Comparison of ENCODE assay signal across 9 cellular contexts in the genomic region with DNA sequence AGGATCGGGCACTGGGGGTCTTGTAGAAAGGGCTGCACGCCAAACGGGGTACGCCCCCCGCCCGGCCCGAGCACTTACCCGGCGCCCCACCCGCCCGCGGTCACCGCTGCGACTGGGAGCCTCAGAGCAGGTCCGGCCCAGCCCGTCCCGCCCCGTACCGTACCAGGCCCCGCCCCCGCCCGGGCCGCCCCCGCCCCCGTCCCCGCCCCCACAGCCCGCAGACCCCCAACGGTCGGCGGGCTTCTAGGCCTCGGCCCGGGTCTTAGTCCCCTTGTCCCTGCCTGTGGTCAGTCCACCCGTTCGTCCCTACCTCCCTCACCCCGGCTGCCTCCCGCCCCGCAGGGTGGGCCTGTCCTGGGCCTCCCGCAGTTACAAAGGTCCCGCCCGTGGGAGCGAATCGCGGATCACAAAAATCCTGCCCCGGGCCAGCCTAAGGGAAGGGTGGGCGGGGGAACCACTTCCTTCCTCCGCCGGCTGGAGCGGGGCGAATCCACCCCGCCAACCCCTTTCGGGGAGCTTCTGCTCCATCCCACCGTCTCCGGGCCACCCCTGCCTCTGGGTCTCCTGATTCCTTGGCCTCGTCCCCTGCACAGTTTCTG. TPM values are rescaled to one million over a fixed set of nuclear protein-coding genes. Genes with fewer than 3 reads are reported as not detected.
DNase-seq lines count a peak whose midpoint lies in the region; ATAC-seq, FAIRE-seq and TF ChIP-seq lines count a peak whose summit lies in the region.
"Had no signal": no experiment of that assay in that cellular context is flagged by ENCODE, and none has a peak within 500 bp of the region (broad histone marks: within the 10 kb centered on the region; RNA-seq: fewer than 3 reads in every experiment).

A gene with protein sequence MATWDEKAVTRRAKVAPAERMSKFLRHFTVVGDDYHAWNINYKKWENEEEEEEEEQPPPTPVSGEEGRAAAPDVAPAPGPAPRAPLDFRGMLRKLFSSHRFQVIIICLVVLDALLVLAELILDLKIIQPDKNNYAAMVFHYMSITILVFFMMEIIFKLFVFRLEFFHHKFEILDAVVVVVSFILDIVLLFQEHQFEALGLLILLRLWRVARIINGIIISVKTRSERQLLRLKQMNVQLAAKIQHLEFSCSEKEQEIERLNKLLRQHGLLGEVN (minus strand): TSS at position 114 of the 599 bp plus-strand sequence. CDS start 5,870 bp downstream, outside the sequence.

- H3K27me3 ChIP-seq in endothelial cell of umbilical vein (ENCODE audit: control insufficient read depth in 2 of 2, insufficient read depth in 2 of 2, low read length in 2 of 2) (peaks cover 0 to 3% of the 10 kb centered on the region in 2 experiments), muscle layer of colon (ENCODE audit: control insufficient read depth in 1 of 2, insufficient read depth in 2 of 2, low read length in 2 of 2) (no peaks in the 10 kb centered on the region), subcutaneous abdominal adipose tissue (ENCODE audit: control insufficient read depth in 5 of 5, insufficient read depth in 4 of 5, low read length in 5 of 5) (peaks cover 0 to 3% (median 0%) of the 10 kb centered on the region in 5 donors)

- intact Hi-C loops in endothelial cell of umbilical vein (cut with micrococcal nuclease) = loop anchor here (1.0 kb wide), 1 partner anchor 9 kb away; no protein-coding TSS in a partner anchor

- H3K27ac ChIP-seq in endothelial cell of umbilical vein (ENCODE audit: insufficient read depth, low read depth, low read length) (no peak within 1 kb of the TSS), muscle layer of colon (ENCODE audit: low read depth, low read length) (no peak within 1 kb of the TSS), subcutaneous abdominal adipose tissue (ENCODE audit: low read depth, low read length) (no peak within 1 kb of the TSS)

- no peak for TF ChIP-seq CTCF in endothelial cell of umbilical vein (IDR thresholded peaks at IDR 0.05; ENCODE audit: extremely low read depth in 1 of 2, insufficient read depth in 1 of 2, low read depth in 1 of 2, low read length in 2 of 2)

- H3K4me1 ChIP-seq in endothelial cell of umbilical vein (ENCODE audit: control insufficient read depth, extremely low read depth, insufficient read depth, low read length) (peaks cover 10% of the 10 kb centered on the region), muscle layer of colon (ENCODE audit: insufficient read depth, low read length) (peaks cover 7% of the 10 kb centered on the region), subcutaneous abdominal adipose tissue (ENCODE audit: control insufficient read depth in 5 of 5, insufficient read depth in 5 of 5, low read length in 5 of 5) (peaks cover 5 to 33% (median 23%) of the 10 kb centered on the region in 5 donors)

- POLR2A ChIA-PET in endothelial cell of umbilical vein (lab: Charles Lee) = no interaction called here

- BruUV-seq in endothelial cell of umbilical vein (replicated peaks; lab: Mats Ljungman, UMichigan) = no TSS peak

- peak within 1 kb of the TSS; percentile 100 for H2AFZ ChIP-seq in endothelial cell of umbilical vein (ENCODE audit: low read depth, low read length)

- no peak for FAIRE-seq in endothelial cell of umbilical vein (lab: Jason Lieb, UNC)
- FAIRE-seq in GM19239 (lab: Jason Lieb, UNC) = no peak
- FAIRE-seq: endometrium had no signal

- H3K9ac ChIP-seq in endothelial cell of umbilical vein (replicated peaks; ENCODE audit: extremely low read depth, insufficient read depth, low read length) (peak within 1 kb of the TSS; percentile 55), muscle layer of colon (ENCODE audit: low read length) (peak within 1 kb of the TSS; percentile 30), subcutaneous abdominal adipose tissue (ENCODE audit: low read length in 5 of 5) (peak within 1 kb of the TSS in 4 of 5 donors; percentile 76 to 84 (median 78))

- H3K79me2 ChIP-seq in endothelial cell of umbilical vein (ENCODE audit: control insufficient read depth, insufficient read depth, low read length) = no peaks in the 10 kb centered on the region

- DNase-seq in activated CD4-positive, alpha-beta T cell treated with anti-CD3 and anti-CD28 coated beads, Interleukin-2, amount 50 U/mL, for 24 hours (ENCODE audit: low read depth in 1 of 2, low spot score in 1 of 2) = peak; percentile 17 to 19
- no peak for DNase-seq in endothelial cell of umbilical vein (ENCODE audit: low read depth, low spot score)
- no peak for DNase-seq in GM19239 (ENCODE audit: insufficient read length, low spot score)
- no peak for DNase-seq in NCI-H1694 treated with DMSO at 0.1 percent for 48 hours (lab: John Stamatoyannopoulos, UW)

- no peak for TF ChIP-seq POLR2A in endothelial cell of umbilical vein (IDR thresholded peaks at IDR 0.05; ENCODE audit: low read depth, low read length)

- no peaks in the 10 kb centered on the region for H4K20me1 ChIP-seq in endothelial cell of umbilical vein (replicated peaks; ENCODE audit: control insufficient read depth, extremely low read depth, insufficient read depth, low read length)

- H3K4me3 ChIP-seq in endothelial cell of umbilical vein (replicated peaks in 1 of 3; ENCODE audit: insufficient read depth in 1 of 3, low read depth in 1 of 3, low read length in 3 of 3) (peak within 1 kb of the TSS; percentile 45 to 62 (median 53)), muscle layer of colon (ENCODE audit: low read depth in 1 of 2, low read length in 2 of 2) (peak within 1 kb of the TSS; percentile 70 to 77), subcutaneous abdominal adipose tissue (ENCODE audit: low read depth in 1 of 5, low read length in 5 of 5) (peak within 1 kb of the TSS; percentile 73 to 85 (median 75))

- no peaks in the 10 kb centered on the region for H3K9me1 ChIP-seq in endothelial cell of umbilical vein (replicated peaks; ENCODE audit: control insufficient read depth, extremely low read depth, insufficient read depth, low read length)

- H3K36me3 ChIP-seq in endothelial cell of umbilical vein (ENCODE audit: control insufficient read depth in 2 of 2, extremely low read depth in 1 of 2, insufficient read depth in 2 of 2, low read length in 2 of 2) (no peaks in the 10 kb centered on the region), muscle layer of colon (ENCODE audit: insufficient read depth, low read length) (no peaks in the 10 kb centered on the region), subcutaneous abdominal adipose tissue (ENCODE audit: control insufficient read depth in 5 of 5, insufficient read depth in 5 of 5, low read length in 5 of 5) (peaks cover 0 to 3% (median 0%) of the 10 kb centered on the region in 5 donors)

- dilution Hi-C loops in endothelial cell of umbilical vein (cut with MboI; ENCODE audit: extremely low pct_ligation_motif_present, low sequenced_read_pairs) = no loop called here

- ATAC-seq in GM19023 (IDR thresholded peaks at IDR 0.05; ENCODE audit: unreplicated experiment) (peak; percentile 36), HG03457 (IDR thresholded peaks at IDR 0.05; ENCODE audit: unreplicated experiment) (peak; percentile 27)

- H3K4me2 ChIP-seq in endothelial cell of umbilical vein (ENCODE audit: insufficient read depth, low read length) = peak within 1 kb of the TSS; percentile 75

- H3K9me3 ChIP-seq in endothelial cell of umbilical vein (replicated peaks; ENCODE audit: control insufficient read depth, insufficient read depth, low read length) (no peaks in the 10 kb centered on the region), muscle layer of colon (ENCODE audit: low read length) (no peaks in the 10 kb centered on the region), subcutaneous abdominal adipose tissue (ENCODE audit: control insufficient read depth in 5 of 5, low read length in 5 of 5) (peaks cover 0 to 7% (median 0%) of the 10 kb centered on the region in 5 donors)

- CTCF ChIA-PET in endothelial cell of umbilical vein (lab: Charles Lee) = interaction anchor here (0.7 kb wide), 1 partner anchor 9 kb away, joined by 3 read pairs; no protein-coding TSS in a partner anchor

TF ChIP-seq in endothelial cell of umbilical vein, 7 proteins besides CTCF, POLR2A, EP300 and RAD21:
- TF ChIP-seq JUN (IDR thresholded peaks at IDR 0.05; ENCODE audit: borderline replicate concordance, insufficient read depth, insufficient read length, low read depth) (no peak), EZH2 (IDR thresholded peaks at IDR 0.05; ENCODE audit: borderline replicate concordance, low read depth, low read length, severe bottlenecking) (no peak), MYC (IDR thresholded peaks at IDR 0.05; ENCODE audit: low read depth, low read length) (no peak), POLR2AphosphoS5 (IDR thresholded peaks at IDR 0.05; ENCODE audit: insufficient read depth, low read depth, low read length) (no peak), GATA2 (IDR thresholded peaks at IDR 0.05; ENCODE audit: insufficient read depth, insufficient read length, low read depth, low read length) (no peak)
- TF ChIP-seq, protein P1, sequence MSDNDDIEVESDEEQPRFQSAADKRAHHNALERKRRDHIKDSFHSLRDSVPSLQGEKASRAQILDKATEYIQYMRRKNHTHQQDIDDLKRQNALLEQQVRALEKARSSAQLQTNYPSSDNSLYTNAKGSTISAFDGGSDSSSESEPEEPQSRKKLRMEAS (IDR thresholded peaks at IDR 0.05; ENCODE audit: insufficient read depth, insufficient read length) = no peak
TF ChIP-seq in endothelial cell of umbilical vein: peak in this region for 0.

RNA-seq across cellular contexts. Expression of the gene that starts here (rescaled TPM):
- total RNA-seq in endothelial cell of umbilical vein = 3.7 and 4.8 TPM in 2 replicates
- polyA plus RNA-seq in endothelial cell of umbilical vein = 6.3 and 8.4 TPM in 2 replicates
- 6.0 and 6.9 TPM in 2 replicates for polyA plus RNA-seq in endothelial cell of umbilical vein (2011; cell fraction: cytosol; rRNA removed)
- 2.8 and 3.5 TPM in 2 replicates for polyA plus RNA-seq in endothelial cell of umbilical vein (2011; cell fraction: nucleus; rRNA removed)
- 4.6 and 6.8 TPM in 2 replicates for polyA plus RNA-seq in endothelial cell of umbilical vein (2012)
- 3.8 and 6.5 TPM in 2 replicates for polyA minus RNA-seq in endothelial cell of umbilical vein
- polyA minus RNA-seq in endothelial cell of umbilical vein (2011; cell fraction: cytosol; rRNA and poly(A)+ RNA removed) = not detected
- polyA minus RNA-seq in endothelial cell of umbilical vein (2011; cell fraction: nucleus; rRNA and poly(A)+ RNA removed) = 1.5 and 1.7 TPM in 2 replicates

Comparison
In these comparisons a context has a peak if more than half of its experiments do, and no peak if none do; other contexts are left out.
1. DNase-seq: peak in activated CD4-positive, alpha-beta T cell treated with anti-CD3 and anti-CD28 coated beads, Interleukin-2, amount 50 U/mL, for 24 hours (2 of 2); none in endothelial cell of umbilical vein (single experiment), GM19239 (single experiment) and NCI-H1694 treated with DMSO at 0.1 percent for 48 hours (single experiment).
2. Peak in every context shown above with its lines, with median percentiles within 50 percentile points of each other: H3K4me3 ChIP-seq and H3K9ac ChIP-seq.